In the genomic region with DNA sequence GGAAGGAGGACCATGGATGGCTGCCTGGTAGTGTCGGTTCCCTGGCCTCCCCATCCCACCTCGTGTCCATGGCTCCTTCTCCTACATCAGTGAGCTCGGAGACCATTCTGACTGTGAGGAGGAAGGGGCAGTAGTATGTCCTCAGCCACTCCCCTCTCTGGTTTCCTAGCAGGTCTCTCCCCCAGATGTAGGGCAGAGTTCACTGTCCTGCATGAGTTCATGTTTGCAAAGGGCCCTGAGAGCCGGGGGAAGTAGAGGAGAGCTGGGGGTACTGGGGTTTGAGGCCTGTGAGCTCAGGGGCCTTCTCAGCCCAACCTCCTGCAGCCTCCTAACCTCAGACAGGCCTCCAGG, we compare ENCODE assay signal across 1 cellular context.
TF ChIP-seq lines count a peak whose summit lies in the region.

No MANE protein-coding gene starts in this region.

TF ChIP-seq in IMR-90, 13 proteins besides CTCF, POLR2A, EP300 and RAD21:
- TF ChIP-seq NFE2L2 (IDR thresholded peaks at IDR 0.05; ENCODE audit: low read depth, low read length) (no peak), CEBPB (IDR thresholded peaks at IDR 0.05; ENCODE audit: low read depth, low read length) (no peak), MAZ (IDR thresholded peaks at IDR 0.05; ENCODE audit: borderline replicate concordance, low read depth, low read length) (no peak), FOS (IDR thresholded peaks at IDR 0.05; ENCODE audit: low read depth, low read length) (no peak), CHD1 (IDR thresholded peaks at IDR 0.05; ENCODE audit: low read depth, low read length) (no peak), MXI1 (IDR thresholded peaks at IDR 0.05; ENCODE audit: borderline replicate concordance, low read depth, low read length) (no peak), SMC3 (IDR thresholded peaks at IDR 0.05; ENCODE audit: low read depth, low read length) (no peak), RFX5 (IDR thresholded peaks at IDR 0.05; ENCODE audit: low read depth, low read length) (no peak), USF2 (IDR thresholded peaks at IDR 0.05; ENCODE audit: low read depth, low read length) (no peak), BHLHE40 (IDR thresholded peaks at IDR 0.05; ENCODE audit: low read depth, low read length) (no peak), ELK1 (IDR thresholded peaks at IDR 0.05; ENCODE audit: borderline replicate concordance, low read depth, low read length) (no peak), MAFK (IDR thresholded peaks at IDR 0.05; ENCODE audit: low read depth, low read length) (no peak), RCOR1 (IDR thresholded peaks at IDR 0.05; ENCODE audit: insufficient replicate concordance, low read length) (no peak)
